In genomic region chr20:22387452-22387851, GRCh38 we compare ENCODE assay signal across 16 cellular contexts.
DNase-seq lines count a peak whose midpoint lies in the region; ATAC-seq, FAIRE-seq and TF ChIP-seq lines count a peak whose summit lies in the region.
"Had no signal": no experiment of that assay in that cellular context is flagged by ENCODE, and none has a peak within 500 bp of the region (broad histone marks: within the 10 kb centered on the region; RNA-seq: fewer than 3 reads in every experiment).

No MANE protein-coding gene starts in this region.

- no peak overlapping the region for H3K4me3 ChIP-seq in bronchial epithelial cell (ENCODE audit: low read depth, low read length)
- H3K4me3 ChIP-seq: SK-N-MC had no signal

- no peaks in the 10 kb centered on the region for H3K27me3 Mint-ChIP-seq in stimulated activated naive B cell treated with anti-CD40 and anti-IgM and Interleukin-4, amounts not matched to agents 10 μg/mL and 1 μg/mL and 100 μg/mL, for 72 hours
- H3K27me3 Mint-ChIP-seq: CD4-positive, alpha-beta T cell had no signal

- H3K36me3 ChIP-seq in bronchial epithelial cell (ENCODE audit: control insufficient read depth, insufficient read depth, low read length): no peaks in the 10 kb centered on the region
- H3K36me3 ChIP-seq: BE2C had no signal

- ATAC-seq in GM19043 (IDR thresholded peaks at IDR 0.05; ENCODE audit: low read depth, unreplicated experiment): peak; percentile 54
- peak; percentile 53 to 59 for ATAC-seq in stimulated activated naive B cell treated with anti-CD40 and anti-IgM and Interleukin-4, amounts not matched to agents 10 μg/mL and 1 μg/mL and 100 μg/mL, for 72 hours (replicated peaks)
- ATAC-seq in GM19463 (IDR thresholded peaks at IDR 0.05; ENCODE audit: unreplicated experiment): no peak
- ATAC-seq: Right ventricle myocardium inferior had no signal

- no peak for TF ChIP-seq CTCF in bronchial epithelial cell (IDR thresholded peaks at IDR 0.05; ENCODE audit: insufficient read depth, low read length, severe bottlenecking)

- FAIRE-seq in bronchial epithelial cell (lab: Jason Lieb, UNC): no peak

- peaks cover 9 to 17% of the 10 kb centered on the region in 2 donors for H3K4me1 Mint-ChIP-seq in stimulated activated naive B cell treated with anti-CD40 and anti-IgM and Interleukin-4, amounts not matched to agents 10 μg/mL and 1 μg/mL and 100 μg/mL, for 72 hours

- DNase-seq in HT1080 (ENCODE audit: low read depth) (peak; percentile 39), bronchial epithelial cell (ENCODE audit: low read depth) (peak; percentile 44), GM03348 (ENCODE audit: low spot score) (no peak), DMS114 treated with DMSO at 0.1 percent for 48 hours (lab: John Stamatoyannopoulos, UW; ENCODE audit: unreplicated experiment) (no peak)
- DNase-seq in stimulated activated naive B cell treated with anti-CD40 and anti-IgM and Interleukin-4, amounts not matched to agents 10 μg/mL and 1 μg/mL and 100 μg/mL, for 72 hours: no peak
- DNase-seq: BE2C; CD4-positive, alpha-beta T cell; DMS79; H7; NCI-H187 treated with DMSO at 0.1 percent for 48 hours; NCI-H345; NCI-H526 had no signal

- no peak overlapping the region for H3K4me3 Mint-ChIP-seq in stimulated activated naive B cell treated with anti-CD40 and anti-IgM and Interleukin-4, amounts not matched to agents 10 μg/mL and 1 μg/mL and 100 μg/mL, for 72 hours
- H3K4me3 Mint-ChIP-seq: CD4-positive, alpha-beta T cell had no signal

- H3K27ac Mint-ChIP-seq in stimulated activated naive B cell treated with anti-CD40 and anti-IgM and Interleukin-4, amounts not matched to agents 10 μg/mL and 1 μg/mL and 100 μg/mL, for 72 hours: no peak overlapping the region
- H3K27ac Mint-ChIP-seq: CD4-positive, alpha-beta T cell had no signal

- H3K9me3 Mint-ChIP-seq in stimulated activated naive B cell treated with anti-CD40 and anti-IgM and Interleukin-4, amounts not matched to agents 10 μg/mL and 1 μg/mL and 100 μg/mL, for 72 hours: no peaks in the 10 kb centered on the region
- H3K9me3 Mint-ChIP-seq: CD4-positive, alpha-beta T cell had no signal

- no peaks in the 10 kb centered on the region for H3K27me3 ChIP-seq in bronchial epithelial cell (ENCODE audit: control insufficient read depth, insufficient read depth, low read length)
- H3K27me3 ChIP-seq: BE2C had no signal

- no peaks in the 10 kb centered on the region for H3K36me3 Mint-ChIP-seq in stimulated activated naive B cell treated with anti-CD40 and anti-IgM and Interleukin-4, amounts not matched to agents 10 μg/mL and 1 μg/mL and 100 μg/mL, for 72 hours

Comparison
In these comparisons a context has a peak if more than half of its experiments do, and no peak if none do; other contexts are left out.
1. DNase-seq: peak in HT1080 (single experiment) and bronchial epithelial cell (single experiment); none in stimulated activated naive B cell treated with anti-CD40 and anti-IgM and Interleukin-4, amounts not matched to agents 10 μg/mL and 1 μg/mL and 100 μg/mL, for 72 hours (single experiment), GM03348 (single experiment) and DMS114 treated with DMSO at 0.1 percent for 48 hours (single experiment).